1 cellular context compared by ENCODE assay signal in the genomic region with DNA sequence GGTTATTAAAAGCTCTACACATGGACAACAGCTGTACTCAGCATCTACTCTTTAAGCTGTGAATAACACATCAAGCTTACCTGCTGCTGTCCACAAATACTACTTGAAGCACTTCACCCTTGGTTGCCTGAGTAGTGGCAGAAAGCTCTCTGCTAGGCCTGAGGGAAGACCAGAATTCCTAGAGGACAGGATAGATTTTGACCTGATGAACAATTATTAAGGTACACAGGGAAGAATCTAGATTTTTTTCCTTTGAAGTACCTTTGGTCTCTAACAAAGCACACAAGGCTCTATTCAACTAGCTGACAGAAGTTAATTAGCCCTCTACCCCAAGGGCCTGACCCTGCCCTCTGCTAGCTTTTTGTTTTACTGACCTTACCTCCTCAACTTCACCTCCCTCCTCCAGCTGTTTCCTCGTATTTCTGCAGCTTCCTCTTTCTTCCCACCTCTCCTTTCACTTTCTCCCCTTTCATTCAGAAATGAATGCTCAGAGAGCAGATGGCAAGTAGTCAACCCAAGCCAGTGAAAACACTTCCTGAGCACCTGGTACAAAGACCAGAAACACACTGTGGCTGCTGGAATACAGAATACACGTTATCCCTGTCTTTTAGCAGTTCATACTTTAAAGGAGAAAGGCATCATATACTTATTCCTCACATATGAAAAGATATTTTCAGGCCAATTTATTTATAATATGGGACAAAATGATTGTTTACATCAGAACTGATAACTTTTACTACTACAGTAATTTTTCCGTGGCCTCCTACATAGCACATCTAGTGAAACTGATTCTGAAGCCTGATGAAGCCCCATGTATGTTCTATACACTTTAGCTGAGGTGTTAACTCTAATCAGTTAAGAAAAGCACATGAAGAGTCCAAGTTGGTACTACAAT.
A peak's percentile ranks its signal among the peaks of the same experiment; 100 is the strongest.
TF ChIP-seq lines count a peak whose summit lies in the region.

No MANE protein-coding gene starts in this region.

TF ChIP-seq in H1, 55 proteins besides CTCF, POLR2A, EP300 and RAD21:
- TF ChIP-seq TCF12 (IDR thresholded peaks at IDR 0.05; ENCODE audit: low read depth, low read length) (no peak), CBX5 (IDR thresholded peaks at IDR 0.05; ENCODE audit: low read depth, low read length) (no peak), POLR2AphosphoS5 (IDR thresholded peaks at IDR 0.05; ENCODE audit: low read depth, low read length) (peak; percentile 64), EZH2 (IDR thresholded peaks at IDR 0.05; ENCODE audit: low read depth, low read length, severe bottlenecking) (no peak), CREB1 (IDR thresholded peaks at IDR 0.05) (no peak)
- TF ChIP-seq, protein P1, sequence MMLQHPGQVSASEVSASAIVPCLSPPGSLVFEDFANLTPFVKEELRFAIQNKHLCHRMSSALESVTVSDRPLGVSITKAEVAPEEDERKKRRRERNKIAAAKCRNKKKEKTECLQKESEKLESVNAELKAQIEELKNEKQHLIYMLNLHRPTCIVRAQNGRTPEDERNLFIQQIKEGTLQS (IDR thresholded peaks at IDR 0.05; ENCODE audit: insufficient read depth, low read depth, low read length) = no peak
- TF ChIP-seq, protein P2, sequence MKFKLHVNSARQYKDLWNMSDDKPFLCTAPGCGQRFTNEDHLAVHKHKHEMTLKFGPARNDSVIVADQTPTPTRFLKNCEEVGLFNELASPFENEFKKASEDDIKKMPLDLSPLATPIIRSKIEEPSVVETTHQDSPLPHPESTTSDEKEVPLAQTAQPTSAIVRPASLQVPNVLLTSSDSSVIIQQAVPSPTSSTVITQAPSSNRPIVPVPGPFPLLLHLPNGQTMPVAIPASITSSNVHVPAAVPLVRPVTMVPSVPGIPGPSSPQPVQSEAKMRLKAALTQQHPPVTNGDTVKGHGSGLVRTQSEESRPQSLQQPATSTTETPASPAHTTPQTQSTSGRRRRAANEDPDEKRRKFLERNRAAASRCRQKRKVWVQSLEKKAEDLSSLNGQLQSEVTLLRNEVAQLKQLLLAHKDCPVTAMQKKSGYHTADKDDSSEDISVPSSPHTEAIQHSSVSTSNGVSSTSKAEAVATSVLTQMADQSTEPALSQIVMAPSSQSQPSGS (IDR thresholded peaks at IDR 0.05; ENCODE audit: low read length) = no peak
